Comparison of ENCODE assay signal across 8 cellular contexts in the genomic region with DNA sequence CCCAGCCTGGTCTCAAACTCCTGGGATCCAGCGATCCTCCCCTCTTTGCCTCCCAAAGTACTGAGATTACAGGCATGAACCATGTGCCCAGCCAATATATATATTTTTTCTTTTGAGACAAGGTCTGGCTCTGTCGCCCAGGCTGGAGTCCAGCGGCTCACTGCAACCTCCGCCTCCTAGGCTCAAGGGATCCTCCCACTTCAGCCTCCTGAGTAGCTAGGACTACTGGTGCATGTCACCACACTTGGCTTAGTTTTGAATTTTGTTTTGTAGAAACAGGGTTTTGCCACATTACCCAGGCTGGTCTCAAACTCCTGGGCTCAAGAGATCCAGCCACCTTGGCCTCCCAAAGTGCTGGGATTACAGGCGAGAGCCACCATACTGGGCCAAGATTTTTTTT.
DNase-seq lines count a peak whose midpoint lies in the region; ATAC-seq and TF ChIP-seq lines count a peak whose summit lies in the region.
"Not testable (repeated sequence)": the region's sequence is repeated elsewhere in the genome, so short reads cannot be mapped to it uniquely, and the experiment has no call there.

No MANE protein-coding gene starts in this region.

- H3K27me3 ChIP-seq in SU-DHL-6 (ENCODE audit: low read length); naive thymus-derived CD4-positive, alpha-beta T cell (ENCODE audit: control insufficient read depth in 2 of 2, insufficient read depth in 2 of 2, low read length in 2 of 2); suprapubic skin: not testable (repeated sequence)
- peaks cover 0 to 13% (median 0%) of the 10 kb centered on the region in 9 donors for H3K27me3 ChIP-seq in heart left ventricle

- not testable (repeated sequence) for H3F3A ChIP-seq in SU-DHL-6 (ENCODE audit: insufficient read depth)

- not testable (repeated sequence) for H3K79me2 ChIP-seq in SU-DHL-6 (ENCODE audit: insufficient read depth, low read length)

- BruUV-seq in Calu3 (replicated peaks; lab: Mats Ljungman, UMichigan) = not testable (repeated sequence)

- peaks cover 16% of the 10 kb centered on the region for H3K4me1 Mint-ChIP-seq in Calu3 (ENCODE audit: low read depth, unreplicated experiment)
- H3K4me1 Mint-ChIP-seq in activated naive CD8-positive, alpha-beta T cell treated with anti-CD3 and anti-CD28 coated beads, Interleukin-2, amount 50 U/mL, for 24 hours = peaks cover 16% of the 10 kb centered on the region
- not testable (repeated sequence) for H3K4me1 Mint-ChIP-seq in naive thymus-derived CD4-positive, alpha-beta T cell

- not testable (repeated sequence) for H3K9me3 ChIP-seq in SU-DHL-6 (ENCODE audit: insufficient read depth, low read length); heart left ventricle; naive thymus-derived CD4-positive, alpha-beta T cell (ENCODE audit: control insufficient read depth in 2 of 3, low read length in 3 of 3); suprapubic skin

- H3K4me3 Mint-ChIP-seq in Calu3 (ENCODE audit: low read depth, unreplicated experiment) = peak overlapping the region; percentile 70
- H3K4me3 Mint-ChIP-seq in activated naive CD8-positive, alpha-beta T cell treated with anti-CD3 and anti-CD28 coated beads, Interleukin-2, amount 50 U/mL, for 24 hours = peak overlapping the region; percentile 63
- peak overlapping the region in 7 of 10 donors; percentile 26 to 67 (median 56) for H3K4me3 Mint-ChIP-seq in naive thymus-derived CD4-positive, alpha-beta T cell

- CTCF ChIA-PET in Calu3 (lab: Charles Lee); naive thymus-derived CD4-positive, alpha-beta T cell (lab: Charles Lee): not testable (repeated sequence)

- TF ChIP-seq CTCF in Calu3 (IDR thresholded peaks at IDR 0.05; ENCODE audit: unreplicated experiment); SU-DHL-6 (IDR thresholded peaks at IDR 0.05; ENCODE audit: insufficient read depth, low read length, poor library complexity, severe bottlenecking); heart left ventricle (IDR thresholded peaks at IDR 0.05); suprapubic skin (IDR thresholded peaks at IDR 0.05): not testable (repeated sequence)

- not testable (repeated sequence) for TF ChIP-seq EP300 in suprapubic skin (IDR thresholded peaks at IDR 0.05)

- H3K27me3 Mint-ChIP-seq in Calu3 (ENCODE audit: unreplicated experiment) = not testable (repeated sequence)
- H3K27me3 Mint-ChIP-seq in activated naive CD8-positive, alpha-beta T cell treated with anti-CD3 and anti-CD28 coated beads, Interleukin-2, amount 50 U/mL, for 24 hours = peaks cover 23% of the 10 kb centered on the region
- peaks cover 12 to 34% (median 23%) of the 10 kb centered on the region in 5 donors for H3K27me3 Mint-ChIP-seq in naive thymus-derived CD4-positive, alpha-beta T cell

- not testable (repeated sequence) for H3K9me3 Mint-ChIP-seq in Calu3 (ENCODE audit: low read depth, unreplicated experiment); activated naive CD8-positive, alpha-beta T cell treated with anti-CD3 and anti-CD28 coated beads, Interleukin-2, amount 50 U/mL, for 24 hours; naive thymus-derived CD4-positive, alpha-beta T cell

- not testable (repeated sequence) for H3K27ac ChIP-seq in SU-DHL-6 (ENCODE audit: low read depth, low read length); naive thymus-derived CD4-positive, alpha-beta T cell (ENCODE audit: low read depth, low read length)
- H3K27ac ChIP-seq in heart left ventricle (peak overlapping the region in 10 of 12 donors; percentile 14 to 92 (median 60)), suprapubic skin (peak overlapping the region; percentile 84)

- H4K20me1 ChIP-seq in SU-DHL-6 (ENCODE audit: low read depth, low read length) = not testable (repeated sequence)

- WGBS in heart left ventricle, 4 donors = 93 to 96% (median 94%) methylated on average over 5 of the region's 5 CpGs
- 95% methylated on average over 5 of the region's 5 CpGs for WGBS in suprapubic skin

- POLR2A ChIA-PET in naive thymus-derived CD4-positive, alpha-beta T cell (lab: Charles Lee) = not testable (repeated sequence)

- H3K4me3 ChIP-seq in SU-DHL-6 (ENCODE audit: insufficient read depth, low read length, poor library complexity, severe bottlenecking); naive thymus-derived CD4-positive, alpha-beta T cell (ENCODE audit: low read length): not testable (repeated sequence)
- H3K4me3 ChIP-seq in heart left ventricle (peak overlapping the region in 5 of 12 donors; percentile 42 to 61 (median 47)), suprapubic skin (peak overlapping the region; percentile 51)

- H3K4me1 ChIP-seq in heart left ventricle = peaks cover 0 to 16% (median 1%) of the 10 kb centered on the region in 12 donors
- H3K4me1 ChIP-seq in naive thymus-derived CD4-positive, alpha-beta T cell (ENCODE audit: control insufficient read depth in 2 of 2, insufficient read depth in 2 of 2, low read length in 2 of 2) = not testable (repeated sequence)
- peaks cover 12% of the 10 kb centered on the region for H3K4me1 ChIP-seq in suprapubic skin

- not testable (repeated sequence) for H3K9me2 ChIP-seq in SU-DHL-6 (replicated peaks; ENCODE audit: insufficient read depth, low read length)

- TF ChIP-seq POLR2A in heart left ventricle (IDR thresholded peaks at IDR 0.05); suprapubic skin (IDR thresholded peaks at IDR 0.05): not testable (repeated sequence)

- intact Hi-C loops in Calu3 (cut with micrococcal nuclease; ENCODE audit: unreplicated experiment); naive thymus-derived CD4-positive, alpha-beta T cell (cut with micrococcal nuclease): not testable (repeated sequence)
- intact Hi-C loops in heart left ventricle (cut with DNase I) = loop anchor here in 1 of 10 donors (5.0 kb wide), 1 partner anchor 692 kb away; no protein-coding TSS in a partner anchor

- not testable (repeated sequence) for H3K36me3 ChIP-seq in SU-DHL-6 (ENCODE audit: low read length); heart left ventricle; naive thymus-derived CD4-positive, alpha-beta T cell (ENCODE audit: control insufficient read depth in 2 of 3, insufficient read depth in 3 of 3, low read length in 3 of 3); suprapubic skin

- ATAC-seq in GM19395 (IDR thresholded peaks at IDR 0.05; ENCODE audit: unreplicated experiment) = peak; percentile 17
- ATAC-seq in HG03432 (IDR thresholded peaks at IDR 0.05; ENCODE audit: unreplicated experiment) = peak; percentile 11
- not testable (repeated sequence) for ATAC-seq in activated naive CD8-positive, alpha-beta T cell treated with anti-CD3 and anti-CD28 coated beads, Interleukin-2, amount 50 U/mL, for 24 hours; heart left ventricle; naive thymus-derived CD4-positive, alpha-beta T cell

- not testable (repeated sequence) for DNase-seq in Calu3; activated naive CD8-positive, alpha-beta T cell treated with anti-CD3 and anti-CD28 coated beads, Interleukin-2, amount 50 U/mL, for 24 hours; heart left ventricle; naive thymus-derived CD4-positive, alpha-beta T cell; suprapubic skin (ENCODE audit: low spot score in 2 of 2)

- not testable (repeated sequence) for H3K36me3 Mint-ChIP-seq in Calu3 (ENCODE audit: insufficient read depth, unreplicated experiment); activated naive CD8-positive, alpha-beta T cell treated with anti-CD3 and anti-CD28 coated beads, Interleukin-2, amount 50 U/mL, for 24 hours (ENCODE audit: low read depth); naive thymus-derived CD4-positive, alpha-beta T cell

- peak overlapping the region; percentile 68 for H2AFZ ChIP-seq in SU-DHL-6 (ENCODE audit: low read depth, low read length, severe bottlenecking)

- peak overlapping the region; percentile 48 for H3K27ac Mint-ChIP-seq in Calu3 (ENCODE audit: unreplicated experiment)
- H3K27ac Mint-ChIP-seq in activated naive CD8-positive, alpha-beta T cell treated with anti-CD3 and anti-CD28 coated beads, Interleukin-2, amount 50 U/mL, for 24 hours; naive thymus-derived CD4-positive, alpha-beta T cell: not testable (repeated sequence)

- H3K9ac ChIP-seq in SU-DHL-6 (ENCODE audit: low read length) = not testable (repeated sequence)

- peak overlapping the region; percentile 18 for H3K4me2 ChIP-seq in SU-DHL-6 (ENCODE audit: low read depth, low read length, poor library complexity, severe bottlenecking)
